ENCODE assay signal across 13 cellular contexts in genomic region chr20:60009826-60010616, GRCh38. TPM values are rescaled to one million over a fixed set of nuclear protein-coding genes. Genes with fewer than 3 reads are reported as not detected.
DNase-seq lines count a peak whose midpoint lies in the region; ATAC-seq and TF ChIP-seq lines count a peak whose summit lies in the region.
"Had no signal": no experiment of that assay in that cellular context is flagged by ENCODE, and none has a peak within 500 bp of the region (broad histone marks: within the 10 kb centered on the region; RNA-seq: fewer than 3 reads in every experiment).

No MANE protein-coding gene starts in this region.

- TF ChIP-seq CTCF in PC-9 (conservative IDR thresholded peaks at IDR 0.05) (peak; percentile 51), hepatocyte (IDR thresholded peaks at IDR 0.05; ENCODE audit: poor library complexity) (peak; percentile 21), vagina (IDR thresholded peaks at IDR 0.05) (no peak)

- no peaks in the 10 kb centered on the region for H3K27me3 Mint-ChIP-seq in stimulated activated naive CD8-positive, alpha-beta T cell treated with anti-CD3 and anti-CD28 coated beads, Interleukin-15, amount 100 ng/mL, for 72 hours
- H3K27me3 Mint-ChIP-seq in naive thymus-derived CD8-positive, alpha-beta T cell: peaks cover 0 to 3% (median 0%) of the 10 kb centered on the region in 5 donors

- POLR2A ChIA-PET in PC-9 (lab: Charles Lee; ENCODE audit: unreplicated experiment): no interaction called here
- POLR2A ChIA-PET in naive thymus-derived CD8-positive, alpha-beta T cell (lab: Charles Lee): no interaction called here

- intact Hi-C loops in PC-9 (cut with micrococcal nuclease; ENCODE audit: unreplicated experiment) (loop anchor here (5.0 kb wide), 1 partner anchor 882 kb away; no protein-coding TSS in a partner anchor), vagina (cut with DNase I) (no loop called here)

- CTCF ChIA-PET in PC-9 (lab: Charles Lee): no interaction called here

- H4K20me1 ChIP-seq in PC-9 (ENCODE audit: insufficient read depth): no peaks in the 10 kb centered on the region
- H4K20me1 ChIP-seq in hepatocyte (ENCODE audit: insufficient read depth, poor library complexity, severe bottlenecking): no peaks in the 10 kb centered on the region

- peak overlapping the region in 1 of 2 donors; percentile 3 for H3K27ac Mint-ChIP-seq in stimulated activated naive CD8-positive, alpha-beta T cell treated with anti-CD3 and anti-CD28 coated beads, Interleukin-15, amount 100 ng/mL, for 72 hours
- H3K27ac Mint-ChIP-seq in naive thymus-derived CD8-positive, alpha-beta T cell: peak overlapping the region in 1 of 10 donors; percentile 13
- H3K27ac Mint-ChIP-seq: activated T-helper 2 cell treated with anti-CD3 and anti-CD28 coated beads, Interferon-gamma antibody, Interleukin-2, Interleukin-4, amounts not matched to agents 10 μg/mL and 5 μg/mL and 100 μg/mL, durations not matched to agents 14 hours and 24 hours and 36 hours had no signal

- H3K79me2 ChIP-seq in PC-9 (ENCODE audit: low read depth) (no peaks in the 10 kb centered on the region), hepatocyte (no peaks in the 10 kb centered on the region)

- no peak overlapping the region for H3K4me3 ChIP-seq in PC-9
- H3K4me3 ChIP-seq in hepatocyte: no peak overlapping the region
- no peak overlapping the region for H3K4me3 ChIP-seq in vagina

- no peaks in the 10 kb centered on the region for H3K36me3 ChIP-seq in PC-9 (ENCODE audit: low read depth)
- H3K36me3 ChIP-seq in hepatocyte (replicated peaks; ENCODE audit: insufficient read depth, low read depth): no peaks in the 10 kb centered on the region
- no peaks in the 10 kb centered on the region for H3K36me3 ChIP-seq in vagina

- no peaks in the 10 kb centered on the region for H3F3A ChIP-seq in PC-9 (ENCODE audit: insufficient read depth, low read depth)

- TF ChIP-seq POLR2A in vagina (IDR thresholded peaks at IDR 0.05): no peak

- no peak overlapping the region for H3K4me3 Mint-ChIP-seq in stimulated activated naive CD8-positive, alpha-beta T cell treated with anti-CD3 and anti-CD28 coated beads, Interleukin-15, amount 100 ng/mL, for 72 hours
- H3K4me3 Mint-ChIP-seq in naive thymus-derived CD8-positive, alpha-beta T cell: peak overlapping the region in 4 of 10 donors; percentile 0 to 48 (median 10)
- H3K4me3 Mint-ChIP-seq: CD4-positive, CD25-positive, alpha-beta regulatory T cell had no signal

- H2AFZ ChIP-seq in PC-9 (no peak overlapping the region), hepatocyte (no peak overlapping the region)

- H3K4me1 ChIP-seq in PC-9 (replicated peaks; ENCODE audit: insufficient read depth) (0 out of 2 replicates have a peak, but pooled peaks cover 7% of the 10 kb centered on the region), hepatocyte (ENCODE audit: insufficient read depth) (no peaks in the 10 kb centered on the region), vagina (no peaks in the 10 kb centered on the region)

- no peak overlapping the region for H3K27ac ChIP-seq in PC-9
- no peak overlapping the region for H3K27ac ChIP-seq in hepatocyte
- no peak overlapping the region for H3K27ac ChIP-seq in vagina

- peaks cover under 1 to 13% (median 3%) of the 10 kb centered on the region in 3 donors for H3K36me3 Mint-ChIP-seq in naive thymus-derived CD8-positive, alpha-beta T cell

- BruUV-seq in PC-9 (replicated peaks; lab: Mats Ljungman, UMichigan): no TSS peak

- ATAC-seq in stimulated activated naive CD8-positive, alpha-beta T cell treated with anti-CD3 and anti-CD28 coated beads, Interleukin-15, amount 100 ng/mL, for 72 hours: peak; percentile 14
- ATAC-seq in stimulated activated naive CD8-positive, alpha-beta T cell treated with anti-CD3 and anti-CD28 coated beads, Interleukin-15, Interleukin-2, amounts not matched to agents 100 U/mL and 50 U/mL, for 24 hours: no peak
- ATAC-seq in naive thymus-derived CD8-positive, alpha-beta T cell: no peak

- H3K9me3 ChIP-seq in PC-9 (ENCODE audit: insufficient read depth, low read depth) (no peaks in the 10 kb centered on the region), hepatocyte (ENCODE audit: low read depth) (no peaks in the 10 kb centered on the region), vagina (no peaks in the 10 kb centered on the region)

- 79% methylated on average over 14 of the region's 14 CpGs for WGBS in hepatocyte (ENCODE audit: low lambda C conversion rate, missing lambda C conversion rate)

- H3K4me2 ChIP-seq in PC-9 (no peak overlapping the region), hepatocyte (no peak overlapping the region)

- H3K9me3 Mint-ChIP-seq in stimulated activated naive CD8-positive, alpha-beta T cell treated with anti-CD3 and anti-CD28 coated beads, Interleukin-15, amount 100 ng/mL, for 72 hours: no peaks in the 10 kb centered on the region
- no peaks in the 10 kb centered on the region for H3K9me3 Mint-ChIP-seq in naive thymus-derived CD8-positive, alpha-beta T cell
- H3K9me3 Mint-ChIP-seq: activated T-helper 2 cell treated with anti-CD3 and anti-CD28 coated beads, Interferon-gamma antibody, Interleukin-2, Interleukin-4, amounts not matched to agents 10 μg/mL and 5 μg/mL and 100 μg/mL, durations not matched to agents 14 hours and 24 hours and 36 hours; CD4-positive, CD25-positive, alpha-beta regulatory T cell had no signal

- H3K27me3 ChIP-seq in PC-9 (ENCODE audit: insufficient read depth, low read depth) (no peaks in the 10 kb centered on the region), hepatocyte (no peaks in the 10 kb centered on the region), vagina (no peaks in the 10 kb centered on the region)

- no peak for DNase-seq in stimulated activated naive CD8-positive, alpha-beta T cell treated with anti-CD3 and anti-CD28 coated beads, Interleukin-15, amount 100 ng/mL, for 72 hours
- no peak for DNase-seq in stimulated activated naive CD8-positive, alpha-beta T cell treated with anti-CD3 and anti-CD28 coated beads, Interleukin-15, Interleukin-2, amounts not matched to agents 100 U/mL and 50 U/mL, for 24 hours
- DNase-seq in PC-9 (no peak), hepatocyte (ENCODE audit: low spot score) (no peak), vagina (ENCODE audit: extremely low spot score in 2 of 2) (peak; percentile 74 to 82), GOT3 (lab: John Stamatoyannopoulos, UW) (no peak)
- no peak for DNase-seq in naive thymus-derived CD8-positive, alpha-beta T cell
- no peak for DNase-seq in activated CD4-positive, CD25-positive, alpha-beta regulatory T cell (lab: John Stamatoyannopoulos, UW)
- DNase-seq: CD4-positive, CD25-positive, alpha-beta regulatory T cell; NCI-H345; posterior cingulate gyrus; T-helper 9 cell had no signal

- H3K4me1 Mint-ChIP-seq in stimulated activated naive CD8-positive, alpha-beta T cell treated with anti-CD3 and anti-CD28 coated beads, Interleukin-15, amount 100 ng/mL, for 72 hours: peaks cover 32% of the 10 kb centered on the region
- H3K4me1 Mint-ChIP-seq in naive thymus-derived CD8-positive, alpha-beta T cell: peaks cover 9 to 29% (median 24%) of the 10 kb centered on the region in 4 donors

- no peaks in the 10 kb centered on the region for H3K9me2 ChIP-seq in PC-9 (ENCODE audit: insufficient read depth)
- no peaks in the 10 kb centered on the region for H3K9me2 ChIP-seq in hepatocyte (replicated peaks; ENCODE audit: insufficient read depth)

RNA-seq across cellular contexts. Expression of gene CDH26, which starts 51.8 kb away (rescaled TPM):
- total RNA-seq in PC-9 (2021): 0.68 and 1.1 TPM in 2 replicates
- total RNA-seq in hepatocyte: 0.88 and 2.2 TPM in 2 replicates
- polyA plus RNA-seq in hepatocyte: 0.96 and 2.3 TPM in 2 replicates
- 6.6 TPM for total RNA-seq in vagina
- 1 to 10 TPM; 4.3 to 4.5 TPM for total RNA-seq in naive thymus-derived CD8-positive, alpha-beta T cell
- under 1 TPM in 1 of 3 donors, not detected in 2; 0.07 TPM for polyA plus RNA-seq in naive thymus-derived CD8-positive, alpha-beta T cell

Comparison
In these comparisons a context has a peak if more than half of its experiments do, and no peak if none do; other contexts are left out.
1. DNase-seq: peak in vagina (2 of 2); none in stimulated activated naive CD8-positive, alpha-beta T cell treated with anti-CD3 and anti-CD28 coated beads, Interleukin-15, amount 100 ng/mL, for 72 hours (0 of 2), stimulated activated naive CD8-positive, alpha-beta T cell treated with anti-CD3 and anti-CD28 coated beads, Interleukin-15, Interleukin-2, amounts not matched to agents 100 U/mL and 50 U/mL, for 24 hours (single experiment), PC-9 (0 of 2), hepatocyte (single experiment), naive thymus-derived CD8-positive, alpha-beta T cell (0 of 10), GOT3 (single experiment) and activated CD4-positive, CD25-positive, alpha-beta regulatory T cell (0 of 4).
2. CTCF ChIP-seq: peak in PC-9 (single experiment) and hepatocyte (single experiment); none in vagina (0 of 3).